13 cellular contexts compared by ENCODE assay signal in genomic region chr19:48397263-48397635, GRCh38. TPM values are rescaled to one million over a fixed set of nuclear protein-coding genes. Genes with fewer than 3 reads are reported as not detected.
DNase-seq lines count a peak whose midpoint lies in the region; FAIRE-seq and TF ChIP-seq lines count a peak whose summit lies in the region.
"Had no signal": no experiment of that assay in that cellular context is flagged by ENCODE, and none has a peak within 500 bp of the region (broad histone marks: within the 10 kb centered on the region; RNA-seq: fewer than 3 reads in every experiment).

No MANE protein-coding gene starts in this region.

- H3K79me2 ChIP-seq in mesendoderm (ENCODE audit: control insufficient read depth, insufficient read depth, low read length), result no peaks in the 10 kb centered on the region

- H3K27me3 ChIP-seq in adipocyte (replicated peaks; ENCODE audit: control insufficient read depth, insufficient read depth, low read length), result peaks cover 4% of the 10 kb centered on the region
- peaks cover 15% of the 10 kb centered on the region for H3K27me3 ChIP-seq in mesendoderm (ENCODE audit: insufficient read depth, low read length, poor library complexity)

- peak overlapping the region; percentile 79 for H3K4me3 ChIP-seq in adipocyte (ENCODE audit: low read length)
- no peak overlapping the region for H3K4me3 ChIP-seq in mesendoderm (ENCODE audit: low read length)
- H3K4me3 ChIP-seq: SJCRH30 had no signal

- peaks cover 35% of the 10 kb centered on the region for H3K4me1 Mint-ChIP-seq in HFFc6 (ENCODE audit: low read depth)

- H3K4me1 ChIP-seq in adipocyte (ENCODE audit: control insufficient read depth, insufficient read depth, low read length), result peaks cover 18% of the 10 kb centered on the region
- peaks cover 5% of the 10 kb centered on the region for H3K4me1 ChIP-seq in mesendoderm (ENCODE audit: control insufficient read depth, low read depth, low read length)
- H3K4me1 ChIP-seq: prostate gland had no signal

- no peak overlapping the region for H2AK5ac ChIP-seq in mesendoderm (ENCODE audit: low read length)

- H3K27ac ChIP-seq in C4-2B (peak overlapping the region; percentile 63; the same call in 1 of the 2 replicates), mesendoderm (ENCODE audit: low read depth, low read length) (no peak overlapping the region)
- H3K27ac ChIP-seq: prostate gland, SJCRH30 had no signal

- H3K79me1 ChIP-seq in mesendoderm (ENCODE audit: low read length), result no peaks in the 10 kb centered on the region

- H3K9ac ChIP-seq in adipocyte (ENCODE audit: low read length) (peak overlapping the region; percentile 94), mesendoderm (ENCODE audit: low read length) (peak overlapping the region; percentile 78)

- no peak overlapping the region for H2BK15ac ChIP-seq in mesendoderm (replicated peaks; ENCODE audit: low read depth)

- H3K18ac ChIP-seq in mesendoderm (ENCODE audit: low read length), result no peak overlapping the region

- peaks cover 10% of the 10 kb centered on the region for H3K9me3 Mint-ChIP-seq in HFFc6

- intact Hi-C loops in cardiac septum (cut with DNase I), result no loop called here

- no peak for FAIRE-seq in urothelium cell line (lab: Jason Lieb, UNC)
- FAIRE-seq: H54 had no signal

- peaks cover 33% of the 10 kb centered on the region for H3K27me3 Mint-ChIP-seq in HFFc6 (ENCODE audit: insufficient read depth)

- H3K4me2 ChIP-seq in mesendoderm (ENCODE audit: low read length), result peak overlapping the region; percentile 64

- no peak overlapping the region for H4K5ac ChIP-seq in mesendoderm (ENCODE audit: low read length)

- TF ChIP-seq CTCF in C4-2B (conservative IDR thresholded peaks at IDR 0.05), result no peak
- TF ChIP-seq CTCF in HFFc6 (IDR thresholded peaks at IDR 0.05), result no peak

- H3K23ac ChIP-seq in mesendoderm (ENCODE audit: low read length), result no peak overlapping the region

- H3K4me3 Mint-ChIP-seq in HFFc6, result peak overlapping the region; percentile 85

- no peak overlapping the region for H4K8ac ChIP-seq in mesendoderm (ENCODE audit: low read depth, low read length)

- DNase-seq in HFFc6 (no peak), adipocyte (ENCODE audit: low read depth) (no peak), mesendoderm (no peak), D341Med (ENCODE audit: low spot score) (no peak), activated gamma-delta T cell (lab: John Stamatoyannopoulos, UW) (no peak), urothelium cell line (ENCODE audit: low spot score) (no peak), cardiac septum (ENCODE audit: low spot score) (no peak)
- DNase-seq: activated CD8-positive, alpha-beta memory T cell treated with anti-CD3 and anti-CD28 coated beads, Interleukin-2, amount 50 U/mL, for 4 hours; DND-41; SJCRH30 had no signal

- H3K9me3 ChIP-seq in adipocyte (ENCODE audit: control insufficient read depth, low read length), result no peaks in the 10 kb centered on the region
- H3K9me3 ChIP-seq: prostate gland, SJCRH30 had no signal

- peak overlapping the region; percentile 84 for H3K56ac ChIP-seq in mesendoderm (ENCODE audit: low read length)

- H3K4ac ChIP-seq in mesendoderm (ENCODE audit: low read depth, low read length), result no peak overlapping the region

- H2BK120ac ChIP-seq in mesendoderm (ENCODE audit: low read depth, low read length), result no peak overlapping the region

- H3K36me3 Mint-ChIP-seq in HFFc6 (ENCODE audit: low read depth), result peaks cover 6% of the 10 kb centered on the region

- no CpG with 5 or more reads among the region's 10 CpGs for WGBS in mesendoderm (ENCODE audit: extremely low coverage, insufficient coverage, low lambda C conversion rate)

- peak overlapping the region; percentile 82 for H3K27ac Mint-ChIP-seq in HFFc6

- H2BK5ac ChIP-seq in mesendoderm (ENCODE audit: low read length), result no peak overlapping the region

- H3K36me3 ChIP-seq in adipocyte (ENCODE audit: control insufficient read depth, insufficient read depth, low read length, severe bottlenecking), result no peaks in the 10 kb centered on the region
- H3K36me3 ChIP-seq in mesendoderm (ENCODE audit: control insufficient read depth, insufficient read depth, low read length), result no peaks in the 10 kb centered on the region
- H3K36me3 ChIP-seq: prostate gland, SJCRH30 had no signal

RNA-seq across cellular contexts. Expression of gene GRIN2D, which starts 3.8 kb away (rescaled TPM):
- total RNA-seq in HFFc6 (2021; fragmentation: NEBNext Ultra II Directional; extraction: Animal tissue kit (Norgen Biotek cat#: 25700)), result 1 to 10 TPM; 2.8 to 4.4 (median 3.1) TPM
- polyA plus RNA-seq in mesendoderm (2013, experiment 1 of 2), result 2.2 TPM
- polyA plus RNA-seq in mesendoderm (2013, experiment 2 of 2), result 2.1 TPM
- total RNA-seq in cardiac septum, result 0.70 TPM
- total RNA-seq: SJCRH30 had no signal

RNA-seq across cellular contexts. Expression of gene KDELR1, which starts 5.9 kb away (rescaled TPM):
- total RNA-seq in HFFc6 (2021; fragmentation: NEBNext Ultra II Directional; extraction: Animal tissue kit (Norgen Biotek cat#: 25700)), result 100 to 1,000 TPM; 354 to 455 (median 395) TPM
- polyA plus RNA-seq in mesendoderm (2013, experiment 1 of 2), result 243 TPM
- polyA plus RNA-seq in mesendoderm (2013, experiment 2 of 2), result 238 TPM
- total RNA-seq in cardiac septum, result 70.1 TPM

RNA-seq across cellular contexts. Expression of gene SYNGR4, which starts 33.1 kb away (rescaled TPM):
- total RNA-seq in HFFc6 (2021; fragmentation: NEBNext Ultra II Directional; extraction: Animal tissue kit (Norgen Biotek cat#: 25700)), result not detected
- 0.13 TPM for polyA plus RNA-seq in mesendoderm (2013, experiment 1 of 2)
- polyA plus RNA-seq in mesendoderm (2013, experiment 2 of 2), result 0.14 TPM
- not detected for total RNA-seq in cardiac septum
- total RNA-seq: SJCRH30 had no signal

RNA-seq across cellular contexts. Expression of gene TMEM143, which starts 33.5 kb away (rescaled TPM):
- 1 to 10 TPM; 5.9 to 9.7 (median 7.7) TPM for total RNA-seq in HFFc6 (2021; fragmentation: NEBNext Ultra II Directional; extraction: Animal tissue kit (Norgen Biotek cat#: 25700))
- polyA plus RNA-seq in mesendoderm (2013, experiment 1 of 2), result 4.8 TPM
- polyA plus RNA-seq in mesendoderm (2013, experiment 2 of 2), result 4.9 TPM
- 50.2 TPM for total RNA-seq in cardiac septum

RNA-seq across cellular contexts. Expression of gene GRWD1, which starts 48.5 kb away (rescaled TPM):
- 10 to 100 TPM; 36.2 to 53.5 (median 41.7) TPM for total RNA-seq in HFFc6 (2021; fragmentation: NEBNext Ultra II Directional; extraction: Animal tissue kit (Norgen Biotek cat#: 25700))
- polyA plus RNA-seq in mesendoderm (2013, experiment 1 of 2), result 35.4 TPM
- polyA plus RNA-seq in mesendoderm (2013, experiment 2 of 2), result 37.3 TPM
- 17.5 TPM for total RNA-seq in cardiac septum
